ENCODE assay signal across 8 cellular contexts in the genomic region with DNA sequence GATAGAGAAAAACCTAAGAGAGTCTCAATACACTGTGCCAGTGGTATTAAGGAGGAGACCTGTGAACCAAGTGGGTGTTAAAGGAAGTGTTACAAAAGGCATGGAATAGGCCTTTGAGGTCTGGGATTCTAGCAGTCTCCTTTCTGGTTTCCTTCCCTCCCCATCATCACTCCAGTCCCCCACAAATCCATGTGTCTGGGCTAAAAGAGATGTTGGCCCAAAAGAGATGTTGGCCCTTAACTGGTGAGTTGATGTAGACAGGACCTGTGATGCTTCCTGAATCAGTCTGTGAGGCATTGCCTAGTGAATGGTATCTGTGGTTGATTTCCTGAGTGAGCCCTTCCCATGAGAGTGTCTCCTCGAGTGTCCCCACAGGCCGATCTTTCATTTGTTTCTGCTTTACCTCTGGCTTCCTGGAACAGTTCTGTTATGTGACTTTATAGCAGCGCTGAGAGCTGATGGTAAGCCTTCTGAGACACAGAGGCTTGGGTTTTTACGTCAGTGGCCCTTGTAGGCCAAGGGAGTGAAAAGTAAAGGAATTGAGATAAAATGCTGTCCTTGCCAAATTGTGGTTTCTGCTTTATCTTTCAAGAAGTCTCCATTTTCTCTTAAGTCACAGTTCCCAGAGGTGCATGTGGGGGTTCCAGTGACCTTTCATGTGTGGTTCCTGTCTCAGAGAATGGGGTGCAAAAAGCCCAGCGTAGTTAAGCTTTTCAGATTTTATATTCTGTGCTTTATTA.
DNase-seq lines count a peak whose midpoint lies in the region; ATAC-seq, FAIRE-seq and TF ChIP-seq lines count a peak whose summit lies in the region.

No MANE protein-coding gene starts in this region.

- peak overlapping the region; percentile 2 to 21 (median 8) for H3K4me3 ChIP-seq in Peyer's patch

- H3K27me3 Mint-ChIP-seq in brain: peaks cover 2% of the 10 kb centered on the region

- H3K4me1 Mint-ChIP-seq in brain: peaks cover 63% of the 10 kb centered on the region

- TF ChIP-seq CTCF in Peyer's patch (IDR thresholded peaks at IDR 0.05) (no peak), brain (conservative IDR thresholded peaks at IDR 0.05) (no peak)

- no peak for FAIRE-seq in RCC 7860 (lab: Jason Lieb, UNC)

- H3K36me3 ChIP-seq in Peyer's patch: peaks cover 0 to 48% (median 0%) of the 10 kb centered on the region in 3 donors

- ATAC-seq in GM21367 (IDR thresholded peaks at IDR 0.05; ENCODE audit: unreplicated experiment) (peak; percentile 28), HG03045 (IDR thresholded peaks at IDR 0.05; ENCODE audit: unreplicated experiment) (no peak), GM19455 (IDR thresholded peaks at IDR 0.05; ENCODE audit: unreplicated experiment) (no peak)

- peaks cover 42% of the 10 kb centered on the region for H3K36me3 Mint-ChIP-seq in brain

- TF ChIP-seq POLR2A in Peyer's patch (IDR thresholded peaks at IDR 0.05): no peak

- peak overlapping the region; percentile 76 to 83 (median 80) for H3K27ac ChIP-seq in Peyer's patch

- H3K27ac Mint-ChIP-seq in brain: peak overlapping the region in 4 of 5 experiments; percentile 14 to 96 (median 60)

- no peaks in the 10 kb centered on the region for H3K9me3 Mint-ChIP-seq in brain

- H3K27me3 ChIP-seq in Peyer's patch: no peaks in the 10 kb centered on the region

- H3K4me3 Mint-ChIP-seq in brain: peak overlapping the region in 2 of 5 experiments; percentile 10 to 58

- DNase-seq in AG08395 (ENCODE audit: low spot score) (peak; percentile 37), Peyer's patch (peak in 2 of 3 donors; percentile 55 to 71), mucosa of gallbladder (ENCODE audit: low spot score) (peak; percentile 57), RCC 7860 (ENCODE audit: low spot score) (no peak)

- H3K4me1 ChIP-seq in Peyer's patch: peaks cover 3 to 46% (median 27%) of the 10 kb centered on the region in 4 donors

- H3K9me3 ChIP-seq in Peyer's patch: no peaks in the 10 kb centered on the region
